13 cellular contexts compared by ENCODE assay signal in genomic region chr2:100018794-100019193, GRCh38.
DNase-seq lines count a peak whose midpoint lies in the region; FAIRE-seq and TF ChIP-seq lines count a peak whose summit lies in the region.
"Had no signal": no experiment of that assay in that cellular context is flagged by ENCODE, and none has a peak within 500 bp of the region (broad histone marks: within the 10 kb centered on the region; RNA-seq: fewer than 3 reads in every experiment).

No MANE protein-coding gene starts in this region.

- no peak overlapping the region for H3K4me3 ChIP-seq in astrocyte of the spinal cord (ENCODE audit: low read depth, low read length)
- H3K4me3 ChIP-seq: BLaER1 had no signal

- in situ Hi-C loops in astrocyte of the spinal cord (cut with HindIII; ENCODE audit: low sequenced_read_pairs): no loop called here

- peak; percentile 76 for DNase-seq in AG08395 (ENCODE audit: low spot score)
- DNase-seq in HTR-8/SVneo (ENCODE audit: insufficient read length, low spot score): peak; percentile 53
- peak; percentile 68 for DNase-seq in astrocyte of the spinal cord (ENCODE audit: low read depth, low spot score)
- DNase-seq in kidney glomerular epithelial cell (lab: John Stamatoyannopoulos, UW): peak; percentile 27
- DNase-seq in T-helper 9 cell: no peak
- DNase-seq in GM19240 (ENCODE audit: insufficient read length, low spot score): no peak
- no peak for DNase-seq in GM10266 (ENCODE audit: extremely low spot score)
- no peak for DNase-seq in activated effector memory CD4-positive, alpha-beta T cell treated with Interleukin-2 at 50 U/mL for 16 hours
- DNase-seq: DMS79 treated with DMSO at 0.1 percent for 48 hours; NCI-H187 treated with DMSO at 0.1 percent for 48 hours; stimulated activated CD4-positive, alpha-beta T cell treated with anti-CD3 and anti-CD28 coated beads, Interleukin-4, amount 100 ng/mL, for 24 hours had no signal

- TF ChIP-seq CTCF in astrocyte of the spinal cord (IDR thresholded peaks at IDR 0.05; ENCODE audit: low read depth, low read length) (no peak), GM10266 (IDR thresholded peaks at IDR 0.05; ENCODE audit: control insufficient read depth, insufficient read depth, low read depth, missing control alignments) (no peak)

- FAIRE-seq in HTR-8/SVneo (lab: Jason Lieb, UNC): no peak
- FAIRE-seq: islet of Langerhans had no signal

Comparison
In these comparisons a context has a peak if more than half of its experiments do, and no peak if none do; other contexts are left out.
1. DNase-seq: peak in AG08395 (single experiment), HTR-8/SVneo (single experiment), astrocyte of the spinal cord (single experiment) and kidney glomerular epithelial cell (single experiment); none in T-helper 9 cell (single experiment), GM19240 (single experiment), GM10266 (single experiment) and activated effector memory CD4-positive, alpha-beta T cell treated with Interleukin-2 at 50 U/mL for 16 hours (single experiment).